ENCODE assay signal across 1 cellular context in the genomic region with DNA sequence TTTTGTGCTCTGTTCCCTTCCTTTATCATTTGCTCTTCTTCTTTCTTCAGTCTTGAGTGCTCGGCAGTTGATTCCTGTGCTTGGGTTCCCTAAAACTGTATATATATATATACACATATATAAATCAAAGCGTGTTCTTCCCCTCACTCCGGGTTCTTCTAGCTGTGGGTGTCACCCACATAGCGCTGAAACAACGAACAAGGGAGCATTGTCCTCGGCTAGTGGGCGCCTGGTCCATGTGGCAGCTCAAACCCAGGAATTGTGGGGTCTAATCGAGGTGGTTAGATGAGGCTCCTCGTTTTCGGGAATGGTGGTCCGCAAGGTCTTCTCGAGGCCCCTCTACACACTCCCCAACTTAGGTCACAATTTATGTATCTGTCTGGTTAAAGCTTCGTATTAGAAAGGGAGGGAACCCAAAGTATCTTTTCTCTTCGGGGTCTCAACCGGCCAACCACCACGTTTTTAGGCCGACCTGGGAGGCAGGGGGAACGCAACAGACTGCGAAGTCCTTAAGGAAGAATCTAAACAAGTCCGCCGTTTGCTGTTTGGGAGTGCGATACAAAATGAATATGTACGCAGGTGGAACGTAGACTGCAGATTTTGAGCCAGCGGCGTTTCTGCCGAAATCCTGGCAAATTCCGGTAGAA.
TF ChIP-seq lines count a peak whose summit lies in the region.

No MANE protein-coding gene starts in this region.

TF ChIP-seq in endothelial cell of umbilical vein, 7 proteins besides CTCF, POLR2A, EP300 and RAD21:
- no peak for TF ChIP-seq MYC (IDR thresholded peaks at IDR 0.05; ENCODE audit: low read depth, low read length)
- no peak for TF ChIP-seq POLR2AphosphoS5 (IDR thresholded peaks at IDR 0.05; ENCODE audit: insufficient read depth, low read depth, low read length)
- TF ChIP-seq FOS (IDR thresholded peaks at IDR 0.05; ENCODE audit: borderline replicate concordance, insufficient read depth, low read length): no peak
- TF ChIP-seq MAX (IDR thresholded peaks at IDR 0.05; ENCODE audit: insufficient read depth, insufficient read length): no peak
- TF ChIP-seq EZH2 (IDR thresholded peaks at IDR 0.05; ENCODE audit: borderline replicate concordance, low read depth, low read length, severe bottlenecking): no peak
- TF ChIP-seq GATA2 (IDR thresholded peaks at IDR 0.05; ENCODE audit: insufficient read depth, insufficient read length, low read depth, low read length): no peak
- no peak for TF ChIP-seq JUN (IDR thresholded peaks at IDR 0.05; ENCODE audit: borderline replicate concordance, insufficient read depth, insufficient read length, low read depth)
